ENCODE assay signal across 12 cellular contexts in genomic region chr11:76604652-76605241, GRCh38.
DNase-seq lines count a peak whose midpoint lies in the region; ATAC-seq and TF ChIP-seq lines count a peak whose summit lies in the region.
"Had no signal": no experiment of that assay in that cellular context is flagged by ENCODE, and none has a peak within 500 bp of the region (broad histone marks: within the 10 kb centered on the region; RNA-seq: fewer than 3 reads in every experiment).

No MANE protein-coding gene starts in this region.

- H3K4me2 ChIP-seq in IMR-90 (ENCODE audit: low read depth, low read length): no peak overlapping the region

- no peak overlapping the region for H2BK15ac ChIP-seq in IMR-90 (ENCODE audit: low read depth, low read length)

- H2BK20ac ChIP-seq in IMR-90 (ENCODE audit: low read depth, low read length): 0 out of 2 replicates have a peak overlapping the region, but pooled peaks have one; percentile 11

- H3K9ac ChIP-seq in IMR-90 (ENCODE audit: low read depth, low read length): no peak overlapping the region
- no peak overlapping the region for H3K9ac ChIP-seq in liver (ENCODE audit: low read depth in 1 of 2, low read length in 2 of 2)

- TF ChIP-seq RAD21 in IMR-90 (IDR thresholded peaks at IDR 0.05; ENCODE audit: low read length) (no peak), liver (IDR thresholded peaks at IDR 0.05) (peak in 1 of 2 donors; percentile 13)

- intact Hi-C loops in IMR-90 (cut with micrococcal nuclease) (no loop called here), stomach (cut with DNase I; ENCODE audit: low total_unique reads) (no loop called here)

- POLR2A ChIA-PET in IMR-90 (lab: Charles Lee; ENCODE audit: unreplicated experiment): no interaction called here

- no peak overlapping the region for H3K4ac ChIP-seq in IMR-90 (ENCODE audit: low read depth, low read length)

- WGBS in IMR-90 (ENCODE audit: extremely low coverage in 2 of 2, insufficient read length in 1 of 2), 2 experiments: 48% methylated on average over 5 of the region's 8 CpGs; no CpG with 5 or more reads in 1 of the 2 experiments
- WGBS in liver: 60% methylated on average over 8 of the region's 8 CpGs
- 22 to 64% (median 58%) methylated on average over 3 to 8 of the region's 8 CpGs for WGBS in stomach, 5 donors

- no peak for TF ChIP-seq EP300 in stomach (IDR thresholded peaks at IDR 0.05)

- in situ Hi-C loops in IMR-90 (cut with MboI; ENCODE audit: low sequenced_read_pairs): no loop called here

- H3K36me3 ChIP-seq in IMR-90 (ENCODE audit: control insufficient read depth, insufficient read depth, low read length) (no peaks in the 10 kb centered on the region), liver (ENCODE audit: control insufficient read depth in 4 of 4, insufficient read depth in 3 of 4, low read depth in 1 of 4, low read length in 3 of 4) (no peaks in the 10 kb centered on the region), stomach (no peaks in the 10 kb centered on the region)
- H3K36me3 ChIP-seq: gastroesophageal sphincter had no signal

- no peak overlapping the region for H3K56ac ChIP-seq in IMR-90 (ENCODE audit: extremely low read depth, insufficient read depth, low read length)

- H4K8ac ChIP-seq in IMR-90 (ENCODE audit: low read depth in 2 of 2, low read length in 2 of 2): no peak overlapping the region

- peak; percentile 62 for ATAC-seq in IMR-90 (ENCODE audit: low read depth)
- ATAC-seq: gastroesophageal sphincter had no signal

- peak; percentile 76 for DNase-seq in IMR-90
- peak; percentile 83 for DNase-seq in coronary artery (ENCODE audit: low spot score)
- DNase-seq in stomach: peak; percentile 79
- no peak for DNase-seq in T1000 (lab: John Stamatoyannopoulos, UW)
- DNase-seq in GM10266 (ENCODE audit: extremely low spot score): no peak
- no peak for DNase-seq in HUDEP-2 (lab: John Stamatoyannopoulos, UW; ENCODE audit: unreplicated experiment in 76 of 76)
- no peak for DNase-seq in UCSD-AML1 (lab: John Stamatoyannopoulos, UW; ENCODE audit: unreplicated experiment)
- DNase-seq: activated naive CD8-positive, alpha-beta T cell treated with anti-CD3 and anti-CD28 coated beads, Interleukin-2, amount 10 ng/mL, durations not matched to agents 7 days and 5 days; DMS79; NCI-H2029 had no signal

- peak overlapping the region; percentile 63 for H2AFZ ChIP-seq in IMR-90 (replicated peaks; ENCODE audit: low read length, poor library complexity)

- H3K9me1 ChIP-seq in IMR-90 (ENCODE audit: insufficient read depth, low read length): no peaks in the 10 kb centered on the region; the same call in 1 of the 2 replicates

- H3K4me3 ChIP-seq in IMR-90 (ENCODE audit: insufficient read depth, low read depth, low read length) (no peak overlapping the region), coronary artery (no peak overlapping the region), liver (ENCODE audit: low read depth in 1 of 3, low read length in 3 of 3) (no peak overlapping the region), stomach (no peak overlapping the region)
- H3K4me3 ChIP-seq: gastroesophageal sphincter had no signal

- no peak overlapping the region for H2BK120ac ChIP-seq in IMR-90 (ENCODE audit: low read depth, low read length)

- H3K79me1 ChIP-seq in IMR-90 (ENCODE audit: low read depth in 1 of 2, low read length in 2 of 2): no peaks in the 10 kb centered on the region

- no peak overlapping the region; the same call in 1 of the 2 replicates for H3K14ac ChIP-seq in IMR-90 (replicated peaks; ENCODE audit: low read depth, low read length)

- H2AK9ac ChIP-seq in IMR-90 (replicated peaks; ENCODE audit: low read depth, low read length, poor library complexity): peak overlapping the region; percentile 58

- no peaks in the 10 kb centered on the region for H4K20me1 ChIP-seq in IMR-90 (ENCODE audit: insufficient read depth, low read length)

- H4K91ac ChIP-seq in IMR-90 (ENCODE audit: insufficient read depth, low read depth, low read length): no peak overlapping the region

- TF ChIP-seq CTCF in IMR-90 (conservative IDR thresholded peaks at IDR 0.05; ENCODE audit: low read depth, low read length): no peak
- TF ChIP-seq CTCF in coronary artery (IDR thresholded peaks at IDR 0.05): no peak
- TF ChIP-seq CTCF in liver (IDR thresholded peaks at IDR 0.05; ENCODE audit: low read depth, low read length, missing input control): no peak
- no peak for TF ChIP-seq CTCF in stomach (IDR thresholded peaks at IDR 0.05)
- no peak for TF ChIP-seq CTCF in GM10266 (IDR thresholded peaks at IDR 0.05; ENCODE audit: control insufficient read depth, insufficient read depth, low read depth, missing control alignments)

- H3K4me1 ChIP-seq in IMR-90 (ENCODE audit: control insufficient read depth, insufficient read depth, low read length): peaks cover 9% of the 10 kb centered on the region; the same call in 1 of the 2 replicates
- H3K4me1 ChIP-seq in liver (ENCODE audit: control insufficient read depth in 4 of 4, insufficient read depth in 4 of 4, low read length in 3 of 4): peaks cover 0 to 10% (median 2%) of the 10 kb centered on the region in 4 donors
- peaks cover 9 to 31% (median 20%) of the 10 kb centered on the region in 4 donors for H3K4me1 ChIP-seq in stomach

- H3K9me3 ChIP-seq in IMR-90 (ENCODE audit: control insufficient read depth, insufficient read depth, low read length) (no peaks in the 10 kb centered on the region), liver (ENCODE audit: control insufficient read depth in 4 of 4, low read length in 3 of 4) (no peaks in the 10 kb centered on the region), stomach (no peaks in the 10 kb centered on the region)
- H3K9me3 ChIP-seq: gastroesophageal sphincter had no signal

- no peak for TF ChIP-seq POLR2A in IMR-90 (IDR thresholded peaks at IDR 0.05; ENCODE audit: low read depth, low read length)
- no peak for TF ChIP-seq POLR2A in stomach (IDR thresholded peaks at IDR 0.05)

- H3K27me3 ChIP-seq in IMR-90 (ENCODE audit: control insufficient read depth, insufficient read depth, low read length) (0 out of 2 replicates have a peak, but pooled peaks cover 1% of the 10 kb centered on the region), liver (ENCODE audit: control insufficient read depth in 4 of 4, insufficient read depth in 4 of 4, low read length in 3 of 4) (no peaks in the 10 kb centered on the region), stomach (no peaks in the 10 kb centered on the region)
- H3K27me3 ChIP-seq: gastroesophageal sphincter had no signal

- H4K5ac ChIP-seq in IMR-90 (ENCODE audit: low read depth, low read length): no peak overlapping the region

- H2AK5ac ChIP-seq in IMR-90 (ENCODE audit: low read depth, low read length): peak overlapping the region; percentile 78; the same call in 1 of the 2 replicates

- no peak overlapping the region for H3K27ac ChIP-seq in IMR-90 (ENCODE audit: insufficient read depth, low read length)
- H3K27ac ChIP-seq in coronary artery: peak overlapping the region; percentile 63 to 80
- no peak overlapping the region for H3K27ac ChIP-seq in liver (ENCODE audit: low read depth in 1 of 2, low read length in 2 of 2)
- H3K27ac ChIP-seq in stomach: peak overlapping the region in 2 of 5 donors; percentile 6 to 25

- no TSS peak for BruUV-seq in IMR-90 (replicated peaks; lab: Mats Ljungman, UMichigan)

- H2BK5ac ChIP-seq in IMR-90 (ENCODE audit: low read depth, low read length, poor library complexity, severe bottlenecking): no peak overlapping the region

- no peak overlapping the region for H3K18ac ChIP-seq in IMR-90 (ENCODE audit: low read depth, low read length)

- dilution Hi-C loops in IMR-90 (cut with HindIII; ENCODE audit: low sequenced_read_pairs, unreplicated experiment): no loop called here

- H3K23ac ChIP-seq in IMR-90 (ENCODE audit: low read depth, low read length): no peak overlapping the region

- CTCF ChIA-PET in IMR-90 (lab: Yijun Ruan, JAX): no interaction called here

TF ChIP-seq in IMR-90, 13 proteins besides CTCF, POLR2A, EP300 and RAD21 (continues in another document):
- TF ChIP-seq RFX5 (IDR thresholded peaks at IDR 0.05; ENCODE audit: low read depth, low read length): no peak
- no peak for TF ChIP-seq CEBPB (IDR thresholded peaks at IDR 0.05; ENCODE audit: low read depth, low read length)
- no peak for TF ChIP-seq MXI1 (IDR thresholded peaks at IDR 0.05; ENCODE audit: borderline replicate concordance, low read depth, low read length)
- no peak for TF ChIP-seq BHLHE40 (IDR thresholded peaks at IDR 0.05; ENCODE audit: low read depth, low read length)
- TF ChIP-seq FOS (IDR thresholded peaks at IDR 0.05; ENCODE audit: low read depth, low read length): no peak
- no peak for TF ChIP-seq MAFK (IDR thresholded peaks at IDR 0.05; ENCODE audit: low read depth, low read length)
- TF ChIP-seq SMC3 (IDR thresholded peaks at IDR 0.05; ENCODE audit: low read depth, low read length): no peak
- no peak for TF ChIP-seq CHD1 (IDR thresholded peaks at IDR 0.05; ENCODE audit: low read depth, low read length)

TF ChIP-seq in liver, 16 proteins besides CTCF, POLR2A, EP300 and RAD21 (continues in another document):
- TF ChIP-seq HNF4G (IDR thresholded peaks at IDR 0.05) (no peak), HNF4A (conservative IDR thresholded peaks at IDR 0.05) (peak; percentile 48 to 58), TAF1 (conservative IDR thresholded peaks at IDR 0.05) (no peak), FOXA1 (IDR thresholded peaks at IDR 0.05) (no peak), YY1 (IDR thresholded peaks at IDR 0.05) (no peak), EGR1 (IDR thresholded peaks at IDR 0.05; ENCODE audit: low read depth in 2 of 2) (no peak), RXRA (IDR thresholded peaks at IDR 0.05) (peak; percentile 36 to 64), NR2F2 (IDR thresholded peaks at IDR 0.05) (peak; percentile 74), ATF3 (IDR thresholded peaks at IDR 0.05) (no peak), FOXA2 (IDR thresholded peaks at IDR 0.05) (no peak), ZBTB33 (IDR thresholded peaks at IDR 0.05) (no peak), JUND (IDR thresholded peaks at IDR 0.05) (peak in 1 of 2 donors; percentile 48)

Comparison
In these comparisons a context has a peak if more than half of its experiments do, and no peak if none do; other contexts are left out.
1. DNase-seq: peak in IMR-90 (single experiment), coronary artery (single experiment) and stomach (single experiment); none in T1000 (single experiment), GM10266 (single experiment), HUDEP-2 (0 of 76) and UCSD-AML1 (single experiment).
2. H3K27ac ChIP-seq: peak in coronary artery (2 of 2); none in IMR-90 (single experiment) and liver (0 of 2).